16 cellular contexts compared by ENCODE assay signal in the genomic region with DNA sequence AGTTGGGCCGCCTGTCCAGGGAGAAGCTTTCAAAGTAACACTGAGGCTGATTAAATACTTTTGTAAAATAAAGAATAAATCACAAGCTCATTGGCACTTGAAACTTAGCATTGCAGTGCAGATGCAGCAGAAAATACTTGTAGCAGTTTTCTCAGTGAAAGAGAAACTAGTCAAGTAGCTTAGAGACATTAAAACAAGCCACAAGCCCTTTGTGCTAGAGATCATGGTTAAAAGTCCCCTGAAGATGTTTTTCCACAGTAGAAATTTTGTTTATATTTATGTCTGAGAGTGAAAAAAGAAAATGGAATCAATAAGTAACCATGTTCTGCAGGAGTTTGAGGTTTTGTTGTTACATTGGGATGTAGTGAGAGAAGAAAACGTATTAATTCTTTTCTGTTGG. TPM values are rescaled to one million over a fixed set of nuclear protein-coding genes. Genes with fewer than 3 reads are reported as not detected.
A peak's percentile ranks its signal among the peaks of the same experiment; 100 is the strongest.
DNase-seq lines count a peak whose midpoint lies in the region; ATAC-seq and TF ChIP-seq lines count a peak whose summit lies in the region.
"Had no signal": no experiment of that assay in that cellular context is flagged by ENCODE, and none has a peak within 500 bp of the region (broad histone marks: within the 10 kb centered on the region; RNA-seq: fewer than 3 reads in every experiment).

No MANE protein-coding gene starts in this region.

- H3K27ac ChIP-seq in CD4-positive, alpha-beta memory T cell (ENCODE audit: low read depth, low read length): no peak overlapping the region
- H3K27ac ChIP-seq in mammary epithelial cell (ENCODE audit: insufficient read depth, low read depth, low read length): no peak overlapping the region
- H3K27ac ChIP-seq: body of pancreas, C4-2B, HL-60, left ventricle myocardium inferior had no signal

- H3K4me2 ChIP-seq in mammary epithelial cell (ENCODE audit: insufficient read depth, low read depth, low read length): no peak overlapping the region

- H2AFZ ChIP-seq in mammary epithelial cell (ENCODE audit: low read depth, low read length): no peak overlapping the region

- POLR2A ChIA-PET in CD4-positive, alpha-beta memory T cell (lab: Charles Lee; ENCODE audit: partially characterized antibody): no interaction called here

- H3K4me3 Mint-ChIP-seq in CD4-positive, alpha-beta memory T cell: peak overlapping the region in 1 of 8 donors; percentile 13
- H3K4me3 Mint-ChIP-seq in T-helper 17 cell (no peak overlapping the region), memory B cell (no peak overlapping the region)
- H3K4me3 Mint-ChIP-seq in stimulated activated naive CD8-positive, alpha-beta T cell treated with anti-CD3 and anti-CD28 coated beads, Interleukin-15, amount 100 ng/mL, for 72 hours: no peak overlapping the region

- peaks cover 5 to 18% of the 10 kb centered on the region in 2 donors for H3K36me3 Mint-ChIP-seq in CD4-positive, alpha-beta memory T cell
- H3K36me3 Mint-ChIP-seq in T-helper 17 cell (ENCODE audit: low read depth): peaks cover 2% of the 10 kb centered on the region
- H3K36me3 Mint-ChIP-seq in memory B cell: peaks cover 11% of the 10 kb centered on the region

- no TSS peak for BruUV-seq in mammary epithelial cell (replicated peaks; lab: Mats Ljungman, UMichigan)

- H3K27me3 ChIP-seq in CD4-positive, alpha-beta memory T cell (ENCODE audit: insufficient read depth, low read length): no peaks in the 10 kb centered on the region
- no peaks in the 10 kb centered on the region for H3K27me3 ChIP-seq in mammary epithelial cell (ENCODE audit: insufficient read depth, low read length)
- H3K27me3 ChIP-seq: body of pancreas had no signal

- no peaks in the 10 kb centered on the region for H3K27me3 Mint-ChIP-seq in CD4-positive, alpha-beta memory T cell
- H3K27me3 Mint-ChIP-seq in T-helper 17 cell (no peaks in the 10 kb centered on the region), memory B cell (no peaks in the 10 kb centered on the region)
- H3K27me3 Mint-ChIP-seq in stimulated activated naive CD8-positive, alpha-beta T cell treated with anti-CD3 and anti-CD28 coated beads, Interleukin-15, amount 100 ng/mL, for 72 hours: no peaks in the 10 kb centered on the region

- H3K79me2 ChIP-seq in mammary epithelial cell (ENCODE audit: insufficient read depth, low read length): peaks cover 87% of the 10 kb centered on the region

- H3K9me3 ChIP-seq in CD4-positive, alpha-beta memory T cell (ENCODE audit: control insufficient read depth in 1 of 2, low read length in 2 of 2): no peaks in the 10 kb centered on the region
- H3K9me3 ChIP-seq in T-helper 17 cell (ENCODE audit: control insufficient read depth, low read length, poor library complexity, severe bottlenecking) (no peaks in the 10 kb centered on the region), mammary epithelial cell (replicated peaks; ENCODE audit: insufficient read depth, low read length) (no peaks in the 10 kb centered on the region)
- H3K9me3 ChIP-seq: body of pancreas, left ventricle myocardium inferior had no signal

- no peaks in the 10 kb centered on the region for H3K36me3 ChIP-seq in CD4-positive, alpha-beta memory T cell (ENCODE audit: insufficient read depth, low read length)
- H3K36me3 ChIP-seq in mammary epithelial cell (ENCODE audit: insufficient read depth, low read length): no peaks in the 10 kb centered on the region
- H3K36me3 ChIP-seq: left ventricle myocardium inferior had no signal

- in situ Hi-C loops in mammary epithelial cell (cut with MboI; ENCODE audit: low sequenced_read_pairs in 2 of 2): no loop called here

- intact Hi-C loops in CD4-positive, alpha-beta memory T cell (cut with micrococcal nuclease): no loop called here
- intact Hi-C loops in mammary epithelial cell (cut with micrococcal nuclease): no loop called here

- no peak overlapping the region for H3K9ac ChIP-seq in mammary epithelial cell (ENCODE audit: insufficient read depth, low read length)

- H3K4me1 ChIP-seq in CD4-positive, alpha-beta memory T cell (ENCODE audit: insufficient read depth, low read length): peaks cover 22% of the 10 kb centered on the region
- peaks cover 11% of the 10 kb centered on the region for H3K4me1 ChIP-seq in mammary epithelial cell (ENCODE audit: insufficient read depth, low read length)

- H3K27ac Mint-ChIP-seq in CD4-positive, alpha-beta memory T cell: peak overlapping the region in 5 of 7 donors; percentile 29 to 81 (median 54)
- H3K27ac Mint-ChIP-seq in T-helper 17 cell (peak overlapping the region; percentile 60), memory B cell (peak overlapping the region; percentile 65)
- H3K27ac Mint-ChIP-seq in stimulated activated naive CD8-positive, alpha-beta T cell treated with anti-CD3 and anti-CD28 coated beads, Interleukin-15, amount 100 ng/mL, for 72 hours: no peak overlapping the region

- no peaks in the 10 kb centered on the region for H3K9me3 Mint-ChIP-seq in CD4-positive, alpha-beta memory T cell
- H3K9me3 Mint-ChIP-seq in memory B cell: no peaks in the 10 kb centered on the region
- H3K9me3 Mint-ChIP-seq in stimulated activated naive CD8-positive, alpha-beta T cell treated with anti-CD3 and anti-CD28 coated beads, Interleukin-15, amount 100 ng/mL, for 72 hours: no peaks in the 10 kb centered on the region

- no peaks in the 10 kb centered on the region for H4K20me1 ChIP-seq in mammary epithelial cell (ENCODE audit: insufficient read depth, low read length)

- dilution Hi-C loops in mammary epithelial cell (cut with HindIII; ENCODE audit: low sequenced_read_pairs): no loop called here

- CTCF ChIA-PET in CD4-positive, alpha-beta memory T cell (lab: Charles Lee; ENCODE audit: partially characterized antibody): no interaction called here
- CTCF ChIA-PET in mammary epithelial cell (lab: Charles Lee; ENCODE audit: low non-redundant PET): no interaction called here

- 76% methylated on average over 2 of the region's 2 CpGs for WGBS in mammary epithelial cell (ENCODE audit: low coverage, missing lambda C conversion rate)

- no peak for TF ChIP-seq CTCF in mammary epithelial cell (conservative IDR thresholded peaks at IDR 0.05 in 1 of 2, IDR thresholded peaks at IDR 0.05 in 1 of 2; ENCODE audit: extremely low read depth in 1 of 2, insufficient read depth in 1 of 2, low read depth in 1 of 2, low read length in 2 of 2)

- H3K4me3 ChIP-seq in CD4-positive, alpha-beta memory T cell (ENCODE audit: low read length in 2 of 2): no peak overlapping the region
- H3K4me3 ChIP-seq in mammary epithelial cell (replicated peaks in 1 of 3; ENCODE audit: insufficient read depth in 1 of 3, low read depth in 2 of 3, low read length in 3 of 3): no peak overlapping the region
- H3K4me3 ChIP-seq: body of pancreas, left ventricle myocardium inferior had no signal

- peaks cover 31 to 49% (median 41%) of the 10 kb centered on the region in 4 donors for H3K4me1 Mint-ChIP-seq in CD4-positive, alpha-beta memory T cell
- H3K4me1 Mint-ChIP-seq in T-helper 17 cell: peaks cover 29% of the 10 kb centered on the region
- H3K4me1 Mint-ChIP-seq in memory B cell: peaks cover 26% of the 10 kb centered on the region
- peaks cover 49% of the 10 kb centered on the region for H3K4me1 Mint-ChIP-seq in stimulated activated naive CD8-positive, alpha-beta T cell treated with anti-CD3 and anti-CD28 coated beads, Interleukin-15, amount 100 ng/mL, for 72 hours

- no peak for DNase-seq in CD4-positive, alpha-beta memory T cell
- DNase-seq in T-helper 17 cell: no peak
- DNase-seq in memory B cell (ENCODE audit: low spot score in 2 of 2): no peak
- no peak for DNase-seq in stimulated activated CD4-positive, alpha-beta T cell treated with anti-CD3 and anti-CD28 coated beads, Interleukin-4, amount 100 ng/mL, for 24 hours
- DNase-seq in mammary epithelial cell: no peak
- DNase-seq in stimulated activated naive CD8-positive, alpha-beta T cell treated with anti-CD3 and anti-CD28 coated beads, Interleukin-15, amount 100 ng/mL, for 72 hours: no peak
- DNase-seq: body of pancreas; glutamatergic neuron; left ventricle myocardium inferior; stimulated activated CD4-positive, alpha-beta T cell treated with anti-CD3 and anti-CD28 coated beads, Interleukin-4, amount 100 ng/mL, for 1 hour; stimulated activated naive CD8-positive, alpha-beta T cell treated with anti-CD3 and anti-CD28 coated beads, Interleukin-15, Interleukin-2, amounts not matched to agents 100 U/mL and 50 U/mL, for 24 hours had no signal

- peak; percentile 41 for ATAC-seq in GM18520 (IDR thresholded peaks at IDR 0.05; ENCODE audit: unreplicated experiment)
- no peak for ATAC-seq in T-helper 17 cell
- no peak for ATAC-seq in memory B cell (ENCODE audit: low read depth)
- no peak for ATAC-seq in HG02588 (IDR thresholded peaks at IDR 0.05; ENCODE audit: unreplicated experiment)
- no peak for ATAC-seq in stimulated activated naive CD8-positive, alpha-beta T cell treated with anti-CD3 and anti-CD28 coated beads, Interleukin-15, amount 100 ng/mL, for 72 hours
- ATAC-seq: body of pancreas; Panc1; stimulated activated naive CD8-positive, alpha-beta T cell treated with anti-CD3 and anti-CD28 coated beads, Interleukin-15, Interleukin-2, amounts not matched to agents 100 U/mL and 50 U/mL, for 24 hours had no signal

RNA-seq across cellular contexts. Expression of gene PSEN1, which starts 5.9 kb away (rescaled TPM):
- total RNA-seq in CD4-positive, alpha-beta memory T cell: 10 to 100 TPM; 47.4 to 51.7 TPM
- 10 to 100 TPM; 36.0 to 36.2 TPM for polyA plus RNA-seq in CD4-positive, alpha-beta memory T cell
- total RNA-seq in T-helper 17 cell: 10 to 100 TPM; 31.6 to 32.1 TPM
- total RNA-seq in mammary epithelial cell: 10 to 100 TPM; 60.4 to 69.8 TPM
- polyA plus RNA-seq in mammary epithelial cell: 12.6 TPM
- 168 TPM for polyA minus RNA-seq in mammary epithelial cell

Comparison
In these comparisons a context has a peak if more than half of its experiments do, and no peak if none do; other contexts are left out.
1. H3K27ac Mint-ChIP-seq: peak in CD4-positive, alpha-beta memory T cell (5 of 7), T-helper 17 cell (single experiment) and memory B cell (single experiment); none in stimulated activated naive CD8-positive, alpha-beta T cell treated with anti-CD3 and anti-CD28 coated beads, Interleukin-15, amount 100 ng/mL, for 72 hours (0 of 2).